ENCODE assay signal across 1 cellular context in the genomic region with DNA sequence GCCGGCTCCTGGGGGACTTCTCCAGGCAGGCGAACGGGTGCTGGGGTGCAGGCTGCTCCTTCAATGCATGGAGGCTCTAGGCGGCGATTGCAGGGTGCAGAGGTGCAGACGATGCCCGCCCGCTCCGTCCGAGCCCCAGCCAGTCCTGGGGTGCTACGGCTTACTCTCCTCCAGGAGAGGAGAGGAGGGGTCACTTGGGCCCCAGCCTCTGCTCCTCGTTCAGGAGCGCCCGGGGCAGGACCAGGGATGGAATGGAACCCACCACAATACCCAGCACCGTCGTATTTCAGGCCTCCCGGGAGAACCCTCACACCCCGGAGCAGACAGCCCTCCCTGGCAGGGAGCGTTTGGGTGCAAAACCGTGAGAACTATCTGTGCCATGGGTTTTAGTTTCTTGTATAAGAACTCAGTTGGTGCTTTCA.
TF ChIP-seq lines count a peak whose summit lies in the region.

No MANE protein-coding gene starts in this region.

TF ChIP-seq in H1, 55 proteins besides CTCF, POLR2A, EP300 and RAD21:
- TF ChIP-seq PHF8 (conservative IDR thresholded peaks at IDR 0.05; ENCODE audit: low read depth, low read length) (peak; percentile 28), KDM1A (IDR thresholded peaks at IDR 0.05; ENCODE audit: borderline replicate concordance, low read length) (no peak), YY1 (IDR thresholded peaks at IDR 0.05; ENCODE audit: low read depth, low read length) (no peak)
